9 cellular contexts compared by ENCODE assay signal in genomic region chr20:1827974-1828785, GRCh38.
DNase-seq lines count a peak whose midpoint lies in the region; ATAC-seq and TF ChIP-seq lines count a peak whose summit lies in the region.
"Had no signal": no experiment of that assay in that cellular context is flagged by ENCODE, and none has a peak within 500 bp of the region (broad histone marks: within the 10 kb centered on the region; RNA-seq: fewer than 3 reads in every experiment).

No MANE protein-coding gene starts in this region.

- H3K27ac ChIP-seq in spleen: peak overlapping the region in 5 of 8 donors; percentile 28 to 78 (median 56)

- TF ChIP-seq CTCF in spleen (IDR thresholded peaks at IDR 0.05 in 8 of 11, conservative IDR thresholded peaks at IDR 0.05 in 3 of 11): no peak

- H3K4me1 Mint-ChIP-seq in central memory CD8-positive, alpha-beta T cell: no peaks in the 10 kb centered on the region
- H3K4me1 Mint-ChIP-seq: activated naive CD8-positive, alpha-beta T cell treated with anti-CD3 and anti-CD28 coated beads for 36 hours had no signal

- no peak overlapping the region for H3K4me3 Mint-ChIP-seq in central memory CD8-positive, alpha-beta T cell
- H3K4me3 Mint-ChIP-seq: activated naive CD8-positive, alpha-beta T cell treated with anti-CD3 and anti-CD28 coated beads for 36 hours had no signal

- DNase-seq in LoVo (ENCODE audit: low spot score): peak; percentile 20
- DNase-seq in central memory CD8-positive, alpha-beta T cell (ENCODE audit: low spot score in 2 of 2): no peak
- peak; percentile 92 for DNase-seq in kidney tubule cell (ENCODE audit: low spot score)
- DNase-seq in spleen: no peak
- no peak for DNase-seq in NCI-H2107 treated with DMSO at 0.1 percent for 48 hours (lab: John Stamatoyannopoulos, UW; ENCODE audit: unreplicated experiment)
- DNase-seq in dedifferentiated amniotic fluid mesenchymal stem cell (ENCODE audit: extremely low spot score): no peak
- DNase-seq: activated naive CD8-positive, alpha-beta T cell treated with anti-CD3 and anti-CD28 coated beads for 36 hours had no signal

- peaks cover 75% of the 10 kb centered on the region for H3K27me3 Mint-ChIP-seq in central memory CD8-positive, alpha-beta T cell

- ATAC-seq in central memory CD8-positive, alpha-beta T cell (replicated peaks; ENCODE audit: extremely low read depth, poor library complexity, severe bottlenecking): no peak
- ATAC-seq in GM19035 (IDR thresholded peaks at IDR 0.05; ENCODE audit: unreplicated experiment) (no peak), HG03039 (IDR thresholded peaks at IDR 0.05; ENCODE audit: unreplicated experiment) (no peak)

- H3K27ac Mint-ChIP-seq in central memory CD8-positive, alpha-beta T cell (ENCODE audit: low read depth): peak overlapping the region; percentile 58
- H3K27ac Mint-ChIP-seq: activated naive CD8-positive, alpha-beta T cell treated with anti-CD3 and anti-CD28 coated beads for 36 hours had no signal

- WGBS in spleen, 5 donors: 70 to 79% (median 74%) methylated on average over 13 of the region's 13 CpGs

- no peak for TF ChIP-seq POLR2A in spleen (IDR thresholded peaks at IDR 0.05)

- H3K4me3 ChIP-seq in spleen: peak overlapping the region in 1 of 8 donors; percentile 5

- no peaks in the 10 kb centered on the region for H3K36me3 ChIP-seq in spleen

- peaks cover 0 to 32% (median 0%) of the 10 kb centered on the region in 7 donors for H3K27me3 ChIP-seq in spleen (replicated peaks in 1 of 7)

- H3K36me3 Mint-ChIP-seq in central memory CD8-positive, alpha-beta T cell (ENCODE audit: insufficient read depth): no peaks in the 10 kb centered on the region

- intact Hi-C loops in spleen (cut with DNase I; ENCODE audit: low total_unique reads): no loop called here

- peaks cover 14% of the 10 kb centered on the region for H3K9me3 Mint-ChIP-seq in central memory CD8-positive, alpha-beta T cell

- peaks cover 0 to 19% (median 11%) of the 10 kb centered on the region in 8 donors for H3K9me3 ChIP-seq in spleen

- peaks cover 0 to 73% (median 8%) of the 10 kb centered on the region in 6 donors for H3K4me1 ChIP-seq in spleen

Comparison
In these comparisons a context has a peak if more than half of its experiments do, and no peak if none do; other contexts are left out.
1. DNase-seq: peak in LoVo (single experiment) and kidney tubule cell (single experiment); none in central memory CD8-positive, alpha-beta T cell (0 of 2), spleen (single experiment), NCI-H2107 treated with DMSO at 0.1 percent for 48 hours (single experiment) and dedifferentiated amniotic fluid mesenchymal stem cell (single experiment).